ENCODE assay signal across 33 cellular contexts in genomic region chr3:113508966-113509365, GRCh38. TPM values are rescaled to one million over a fixed set of nuclear protein-coding genes. Genes with fewer than 3 reads are reported as not detected.
"Had no signal": no experiment of that assay in that cellular context is flagged by ENCODE, and none has a peak within 500 bp of the region (broad histone marks: within the 10 kb centered on the region; RNA-seq: fewer than 3 reads in every experiment).

No MANE protein-coding gene starts in this region.

- H3K4me3 Mint-ChIP-seq: activated CD4-positive, alpha-beta memory T cell treated with anti-CD3 and anti-CD28 coated beads for 36 hours; activated CD4-positive, alpha-beta T cell treated with anti-CD3 and anti-CD28 coated beads for 36 hours; activated CD4-positive, alpha-beta T cell treated with anti-CD3 and anti-CD28 coated beads, Interleukin-2, amount 10 ng/mL, durations not matched to agents 24 days and 14 days; activated naive CD8-positive, alpha-beta T cell; activated T-cell treated with anti-CD3 and anti-CD28 coated beads, Interleukin-2, amount 50 U/mL, for 4 hours; activated T-helper 17 cell treated with anti-CD3 and anti-CD28 coated beads, Interleukin-2, amount 50 U/mL, for 72 hours; central memory CD8-positive, alpha-beta T cell; effector memory CD8-positive, alpha-beta T cell had no signal

- FAIRE-seq: astrocyte, bronchial epithelial cell, colon had no signal

- DNase-seq: activated CD4-positive, alpha-beta memory T cell treated with anti-CD3 and anti-CD28 coated beads for 36 hours; activated CD4-positive, alpha-beta T cell treated with anti-CD3 and anti-CD28 coated beads for 36 hours; activated CD4-positive, alpha-beta T cell treated with anti-CD3 and anti-CD28 coated beads, Interleukin-2, amount 10 ng/mL, durations not matched to agents 24 days and 14 days; activated CD4-positive, CD25-positive, alpha-beta regulatory T cell; activated CD4-positive, CD25-positive, alpha-beta regulatory T cell treated with anti-CD3 and anti-CD28 coated beads, Interleukin-2, amount 50 U/mL, for 72 hours; activated CD8-positive, alpha-beta memory T cell treated with anti-CD3 and anti-CD28 coated beads, Interleukin-2, amount 50 U/mL, for 48 hours; activated effector memory CD4-positive, alpha-beta T cell treated with Interleukin-2 at 50 U/mL for 16 hours; activated gamma-delta T cell treated with Interleukin-2 at 50 U/mL for 16 hours; activated naive CD4-positive, alpha-beta T cell treated with anti-CD3 and anti-CD28 coated beads, Interleukin-2, amount 50 U/mL, for 16 hours; activated naive CD4-positive, alpha-beta T cell treated with Interleukin-2 at 50 U/mL for 16 hours; activated T-cell treated with anti-CD3 and anti-CD28 coated beads for 4 hours; activated T-cell treated with anti-CD3 and anti-CD28 coated beads, Interleukin-2, amount 50 U/mL, for 4 hours; amniotic stem cell; anterior cingulate cortex; brain microvascular endothelial cell; cortex of kidney; dermis blood vessel endothelial cell; effector CD4-positive, alpha-beta T cell; effector memory CD8-positive, alpha-beta T cell; erythroblast; foreskin keratinocyte; gastrocnemius medialis; glutamatergic neuron; heart left ventricle; hypothalamus had no signal

- H3K27ac ChIP-seq: brain microvascular endothelial cell, esophagus muscularis mucosa, foreskin keratinocyte, gastrocnemius medialis, heart left ventricle had no signal

- ATAC-seq: activated CD4-positive, alpha-beta T cell treated with anti-CD3 and anti-CD28 coated beads for 36 hours; activated T-cell treated with anti-CD3 and anti-CD28 coated beads, Interleukin-2, amount 50 U/mL, for 4 hours; activated T-helper 17 cell treated with anti-CD3 and anti-CD28 coated beads, Interleukin-2, amount 50 U/mL, for 72 hours; effector memory CD8-positive, alpha-beta T cell; foreskin keratinocyte; gastrocnemius medialis; heart left ventricle had no signal

- H3K36me3 ChIP-seq: brain microvascular endothelial cell, gastrocnemius medialis had no signal

- H3K4me3 ChIP-seq: esophagus muscularis mucosa, gastrocnemius medialis, heart left ventricle had no signal

- H3K9me3 Mint-ChIP-seq: activated CD4-positive, alpha-beta T cell treated with anti-CD3 and anti-CD28 coated beads, Interleukin-2, amount 10 ng/mL, durations not matched to agents 24 days and 14 days; activated T-cell treated with anti-CD3 and anti-CD28 coated beads, Interleukin-2, amount 50 U/mL, for 4 hours; activated T-helper 17 cell treated with anti-CD3 and anti-CD28 coated beads, Interleukin-2, amount 50 U/mL, for 72 hours; central memory CD8-positive, alpha-beta T cell; effector memory CD8-positive, alpha-beta T cell had no signal

- H3K27ac Mint-ChIP-seq: activated CD4-positive, alpha-beta memory T cell treated with anti-CD3 and anti-CD28 coated beads for 36 hours; activated CD4-positive, alpha-beta T cell treated with anti-CD3 and anti-CD28 coated beads for 36 hours; activated CD4-positive, alpha-beta T cell treated with anti-CD3 and anti-CD28 coated beads, Interleukin-2, amount 10 ng/mL, durations not matched to agents 24 days and 14 days; activated naive CD8-positive, alpha-beta T cell; activated T-helper 17 cell treated with anti-CD3 and anti-CD28 coated beads, Interleukin-2, amount 50 U/mL, for 72 hours; effector memory CD8-positive, alpha-beta T cell had no signal

- H3K9me3 ChIP-seq: esophagus muscularis mucosa, gastrocnemius medialis, heart left ventricle had no signal

- H3K27me3 ChIP-seq: brain microvascular endothelial cell, esophagus muscularis mucosa, foreskin keratinocyte, gastrocnemius medialis, heart left ventricle had no signal

- H3K27me3 Mint-ChIP-seq: activated CD4-positive, alpha-beta memory T cell treated with anti-CD3 and anti-CD28 coated beads for 36 hours; activated CD4-positive, alpha-beta T cell treated with anti-CD3 and anti-CD28 coated beads for 36 hours; activated CD4-positive, alpha-beta T cell treated with anti-CD3 and anti-CD28 coated beads, Interleukin-2, amount 10 ng/mL, durations not matched to agents 24 days and 14 days; activated naive CD8-positive, alpha-beta T cell; activated T-helper 17 cell treated with anti-CD3 and anti-CD28 coated beads, Interleukin-2, amount 50 U/mL, for 72 hours; central memory CD8-positive, alpha-beta T cell; effector memory CD8-positive, alpha-beta T cell had no signal

RNA-seq across cellular contexts. Expression of gene SIDT1, which starts 23.4 kb away (rescaled TPM):
- total RNA-seq: astrocyte, chondrocyte, dermis blood vessel endothelial cell had no signal
